ENCODE assay signal across 2 cellular contexts in genomic region chr1:226603976-226604845, GRCh38.
A peak's percentile ranks its signal among the peaks of the same experiment; 100 is the strongest.
TF ChIP-seq lines count a peak whose summit lies in the region.

No MANE protein-coding gene starts in this region.

TF ChIP-seq in HEK293, 187 proteins besides CTCF, POLR2A, EP300 and RAD21:
- TF ChIP-seq KLF1 (tag by site-specific recombination; IDR thresholded peaks at IDR 0.05) (0 out of 2 replicates have a peak, but pooled peaks have one; percentile 21), ZNF335 (tag by site-specific recombination; conservative IDR thresholded peaks at IDR 0.05) (peak; percentile 48; the same call in 1 of the 2 replicates), ZNF157 (tag by site-specific recombination; IDR thresholded peaks at IDR 0.05) (no peak), ZNF223 (tag by site-specific recombination; IDR thresholded peaks at IDR 0.05) (no peak), SP7 (tag by site-specific recombination; IDR thresholded peaks at IDR 0.05) (0 out of 2 replicates have a peak, but pooled peaks have one; percentile 11), ZNF140 (tag by site-specific recombination; IDR thresholded peaks at IDR 0.05) (no peak), ZFHX2 (tag by site-specific recombination; conservative IDR thresholded peaks at IDR 0.05) (peak; percentile 100), KLF8 (tag by site-specific recombination; IDR thresholded peaks at IDR 0.05) (no peak), ZNF449 (tag by site-specific recombination; IDR thresholded peaks at IDR 0.05) (peak; percentile 81), KLF16 (tag by site-specific recombination; IDR thresholded peaks at IDR 0.05) (no peak), EGR2 (tag by site-specific recombination; IDR thresholded peaks at IDR 0.05; ENCODE audit: low read depth) (peak; percentile 100), ZNF621 (tag by site-specific recombination; IDR thresholded peaks at IDR 0.05) (no peak), ZIC2 (tag by site-specific recombination; IDR thresholded peaks at IDR 0.05) (no peak), GLI4 (tag by site-specific recombination; IDR thresholded peaks at IDR 0.05) (no peak)
- TF ChIP-seq, protein P1, sequence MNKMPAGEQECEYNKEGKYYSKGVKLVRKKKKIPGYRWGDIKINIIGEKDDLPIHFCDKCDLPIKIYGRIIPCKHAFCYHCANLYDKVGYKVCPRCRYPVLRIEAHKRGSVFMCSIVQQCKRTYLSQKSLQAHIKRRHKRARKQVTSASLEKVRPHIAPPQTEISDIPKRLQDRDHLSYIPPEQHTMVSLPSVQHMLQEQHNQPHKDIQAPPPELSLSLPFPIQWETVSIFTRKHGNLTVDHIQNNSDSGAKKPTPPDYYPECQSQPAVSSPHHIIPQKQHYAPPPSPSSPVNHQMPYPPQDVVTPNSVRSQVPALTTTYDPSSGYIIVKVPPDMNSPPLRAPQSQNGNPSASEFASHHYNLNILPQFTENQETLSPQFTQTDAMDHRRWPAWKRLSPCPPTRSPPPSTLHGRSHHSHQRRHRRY (tag by site-specific recombination; IDR thresholded peaks at IDR 0.05): no peak

TF ChIP-seq in HepG2, 621 proteins besides CTCF, POLR2A, EP300 and RAD21:
- TF ChIP-seq HNF1A (IDR thresholded peaks at IDR 0.05; ENCODE audit: low read depth): no peak
- no peak for TF ChIP-seq HNF1A (CRISPR knock-in tag; IDR thresholded peaks at IDR 0.05; ENCODE audit: borderline replicate concordance)
- no peak for TF ChIP-seq ZNF17 (CRISPR knock-in tag; IDR thresholded peaks at IDR 0.05)
- no peak for TF ChIP-seq ZNF530 (CRISPR knock-in tag; IDR thresholded peaks at IDR 0.05; ENCODE audit: low read depth)
- TF ChIP-seq AKAP8 (CRISPR knock-in tag; IDR thresholded peaks at IDR 0.05): no peak
- no peak for TF ChIP-seq ZNF296 (CRISPR knock-in tag; conservative IDR thresholded peaks at IDR 0.05)
